1 cellular context compared by ENCODE assay signal in genomic region chr18:46299465-46300004, GRCh38.
TF ChIP-seq lines count a peak whose summit lies in the region.

No MANE protein-coding gene starts in this region.

TF ChIP-seq in HepG2, 621 proteins besides CTCF, POLR2A, EP300 and RAD21 (continued from another document):
- TF ChIP-seq RNF219 (CRISPR knock-in tag; IDR thresholded peaks at IDR 0.05) (no peak), PHF5A (CRISPR knock-in tag; IDR thresholded peaks at IDR 0.05; ENCODE audit: low read depth, unreplicated experiment) (no peak), ZNF616 (CRISPR knock-in tag; IDR thresholded peaks at IDR 0.05; ENCODE audit: low read depth) (no peak), ZNF878 (CRISPR knock-in tag; IDR thresholded peaks at IDR 0.05) (no peak), ZNF230 (CRISPR knock-in tag; IDR thresholded peaks at IDR 0.05) (no peak), ZNF350 (CRISPR knock-in tag; IDR thresholded peaks at IDR 0.05; ENCODE audit: borderline replicate concordance, low read depth) (no peak), ETS1 (CRISPR knock-in tag; IDR thresholded peaks at IDR 0.05) (no peak), MAFF (IDR thresholded peaks at IDR 0.05; ENCODE audit: low read depth, low read length) (peak; percentile 82), ZFY (CRISPR knock-in tag; IDR thresholded peaks at IDR 0.05) (no peak), HOXD1 (CRISPR knock-in tag; IDR thresholded peaks at IDR 0.05) (no peak), SCMH1 (CRISPR knock-in tag; IDR thresholded peaks at IDR 0.05; ENCODE audit: borderline replicate concordance) (no peak), RFX3 (CRISPR knock-in tag; IDR thresholded peaks at IDR 0.05) (no peak)
